26 cellular contexts compared by ENCODE assay signal in genomic region chr1:106378261-106378660, GRCh38.
"Had no signal": no experiment of that assay in that cellular context is flagged by ENCODE, and none has a peak within 500 bp of the region (broad histone marks: within the 10 kb centered on the region; RNA-seq: fewer than 3 reads in every experiment).

No MANE protein-coding gene starts in this region.

- H3K36me3 ChIP-seq: stomach, suprapubic skin, thoracic aorta, thyroid gland, tibial artery, tibial nerve, transverse colon, upper lobe of left lung, upper lobe of right lung, uterus, vagina had no signal

- DNase-seq: stimulated activated CD4-positive, alpha-beta T cell treated with anti-CD3 and anti-CD28 coated beads, Interleukin-2, amount 100 ng/mL, for 48 hours; stimulated activated CD4-positive, alpha-beta T cell treated with anti-CD3 and anti-CD28 coated beads, Interleukin-4, amount 100 ng/mL, for 1 hour; stimulated activated CD4-positive, alpha-beta T cell treated with anti-CD3 and anti-CD28 coated beads, Interleukin-4, amount 100 ng/mL, for 24 hours; stimulated activated CD4-positive, alpha-beta T cell treated with anti-CD3 and anti-CD28 coated beads, Interleukin-4, amount 100 ng/mL, for 4 hours; stimulated activated CD8-positive, alpha-beta memory T cell treated with anti-CD3 and anti-CD28 coated beads, Interleukin-4, amount 100 ng/mL, for 48 hours; stimulated activated naive B cell treated with anti-CD40 and anti-IgM and Interleukin-4, amounts not matched to agents 10 μg/mL and 1 μg/mL and 100 μg/mL, for 72 hours; stimulated activated naive CD4-positive, alpha-beta T cell; stimulated activated naive CD4-positive, alpha-beta T cell treated with Interleukin-2 at 50 U/mL for 16 hours; stimulated activated naive CD8-positive, alpha-beta T cell treated with anti-CD3 and anti-CD28 coated beads, Interleukin-15, amount 100 ng/mL, for 72 hours; stimulated activated naive CD8-positive, alpha-beta T cell treated with anti-CD3 and anti-CD28 coated beads, Interleukin-15, Interleukin-2, amounts not matched to agents 100 U/mL and 50 U/mL, for 24 hours; stomach; substantia nigra; testis; thyroid gland; tibial artery; transverse colon; trophoblast cell; upper lobe of left lung; upper lobe of right lung; uterus had no signal

- ATAC-seq: stimulated activated effector memory CD8-positive, alpha-beta T cell treated with anti-CD3 and anti-CD28 coated beads, Interleukin-12 subunit alpha, Interleukin-12 subunit beta, amount 100 ng/mL, for 72 hours; stimulated activated memory B cell treated with anti-CD40 and anti-IgM and Interleukin-4, amounts not matched to agents 10 μg/mL and 1 μg/mL and 100 μg/mL, for 72 hours; stimulated activated naive B cell treated with anti-CD40 and anti-IgM and Interleukin-4, amounts not matched to agents 10 μg/mL and 1 μg/mL and 100 μg/mL, for 72 hours; stimulated activated naive CD8-positive, alpha-beta T cell treated with anti-CD3 and anti-CD28 coated beads, Interleukin-15, amount 100 ng/mL, for 72 hours; stimulated activated naive CD8-positive, alpha-beta T cell treated with anti-CD3 and anti-CD28 coated beads, Interleukin-15, Interleukin-2, amounts not matched to agents 100 U/mL and 50 U/mL, for 24 hours; upper lobe of right lung had no signal

- H3K9me3 ChIP-seq: stomach, suprapubic skin, testis, thoracic aorta, thyroid gland, tibial artery, tibial nerve, transverse colon, upper lobe of left lung, upper lobe of right lung, uterus, vagina had no signal

- H3K4me3 ChIP-seq: stomach, suprapubic skin, testis, thoracic aorta, thyroid gland, tibial artery, tibial nerve, transverse colon, upper lobe of left lung, upper lobe of right lung, uterus, vagina had no signal

- H3K27me3 ChIP-seq: stomach, suprapubic skin, testis, thyroid gland, tibial artery, tibial nerve, transverse colon, upper lobe of left lung, upper lobe of right lung, uterus, vagina had no signal

- H3K4me1 ChIP-seq: stomach, suprapubic skin, testis, thyroid gland, tibial artery, tibial nerve, transverse colon, upper lobe of left lung, upper lobe of right lung, uterus, vagina had no signal

- H3K27ac ChIP-seq: stomach, suprapubic skin, testis, thoracic aorta, thyroid gland, tibial artery, tibial nerve, transverse colon, upper lobe of left lung, upper lobe of right lung, uterus, vagina had no signal
